ENCODE assay signal across 16 cellular contexts in genomic region chrX:77223046-77223445, GRCh38.
DNase-seq lines count a peak whose midpoint lies in the region; ATAC-seq and TF ChIP-seq lines count a peak whose summit lies in the region.
"Had no signal": no experiment of that assay in that cellular context is flagged by ENCODE, and none has a peak within 500 bp of the region (broad histone marks: within the 10 kb centered on the region; RNA-seq: fewer than 3 reads in every experiment).

No MANE protein-coding gene starts in this region.

- H3K36me3 ChIP-seq in H7 (replicated peaks; ENCODE audit: control insufficient read depth, insufficient read depth, low read length) (no peaks in the 10 kb centered on the region), mucosa of descending colon (ENCODE audit: low read depth) (no peaks in the 10 kb centered on the region)
- H3K36me3 ChIP-seq: BLaER1 had no signal

- H3K27me3 ChIP-seq in H7 (ENCODE audit: control insufficient read depth, insufficient read depth, low read length) = peaks cover 2% of the 10 kb centered on the region; the same call in 1 of the 2 replicates

- H3K4me1 Mint-ChIP-seq in WTC11 = peaks cover 7% of the 10 kb centered on the region; the same call in 1 of the 2 replicates
- H3K4me1 Mint-ChIP-seq: B cell; CD4-positive, CD25-positive, alpha-beta regulatory T cell had no signal

- no peaks in the 10 kb centered on the region for H3K36me3 Mint-ChIP-seq in WTC11
- H3K36me3 Mint-ChIP-seq: CD4-positive, CD25-positive, alpha-beta regulatory T cell; CD8-positive, alpha-beta T cell had no signal

- ATAC-seq in WTC11 (peak; percentile 36; the same call in 1 of the 2 replicates), omental fat pad (ENCODE audit: low FRiP score) (no peak), mucosa of descending colon (no peak)
- ATAC-seq: CD8-positive, alpha-beta T cell had no signal

- H3K4me3 Mint-ChIP-seq in WTC11 = no peak overlapping the region
- H3K4me3 Mint-ChIP-seq: B cell; CD4-positive, CD25-positive, alpha-beta regulatory T cell; CD8-positive, alpha-beta T cell had no signal

- no peaks in the 10 kb centered on the region for H3K4me1 ChIP-seq in mucosa of descending colon (ENCODE audit: low read depth)
- H3K4me1 ChIP-seq: BLaER1, Caco-2 had no signal

- CTCF ChIA-PET in WTC11 (lab: Charles Lee) = interaction anchor here (1.1 kb wide), 1 partner anchor 192 kb away, joined by 3 read pairs; no protein-coding TSS in a partner anchor

- POLR2A ChIA-PET in WTC11 (lab: Charles Lee) = no interaction called here

- peaks cover 52% of the 10 kb centered on the region for H3K27me3 Mint-ChIP-seq in WTC11 (ENCODE audit: low read depth)
- H3K27me3 Mint-ChIP-seq: B cell; CD4-positive, CD25-positive, alpha-beta regulatory T cell had no signal

- peaks cover 10% of the 10 kb centered on the region for H3K9me3 Mint-ChIP-seq in WTC11
- H3K9me3 Mint-ChIP-seq: CD8-positive, alpha-beta T cell had no signal

- TF ChIP-seq CTCF in WTC11 (IDR thresholded peaks at IDR 0.05) (no peak), omental fat pad (IDR thresholded peaks at IDR 0.05) (no peak), mucosa of descending colon (IDR thresholded peaks at IDR 0.05) (no peak)

- intact Hi-C loops in mucosa of descending colon (cut with DNase I, micrococcal nuclease) = no loop called here

- H3K27ac Mint-ChIP-seq in WTC11 = no peak overlapping the region
- H3K27ac Mint-ChIP-seq: B cell; CD4-positive, CD25-positive, alpha-beta regulatory T cell; CD8-positive, alpha-beta T cell had no signal

- DNase-seq in H7 (peak; percentile 2), WTC11 (ENCODE audit: low spot score) (peak; percentile 9), iPS-NIHi11 (ENCODE audit: low spot score) (peak; percentile 3), omental fat pad (ENCODE audit: low spot score) (no peak), AG20443 (ENCODE audit: low spot score) (no peak), H4 (ENCODE audit: low spot score) (no peak), mucosa of descending colon (no peak)
- DNase-seq: Caco-2; CD4-positive, CD25-positive, alpha-beta regulatory T cell; CD8-positive, alpha-beta T cell; DMS153; DND-41; GF-D8; HCEC 1CT had no signal

- no peaks in the 10 kb centered on the region for H3K9me3 ChIP-seq in mucosa of descending colon
- H3K9me3 ChIP-seq: Caco-2 had no signal

- H3K4me3 ChIP-seq in H7 (ENCODE audit: insufficient read depth, low read depth, low read length) (no peak overlapping the region), mucosa of descending colon (no peak overlapping the region)
- H3K4me3 ChIP-seq: BLaER1 had no signal

TF ChIP-seq in WTC11, 78 proteins besides CTCF, POLR2A, EP300 and RAD21:
- TF ChIP-seq IRF2 (CRISPR knock-in tag; IDR thresholded peaks at IDR 0.05; ENCODE audit: borderline replicate concordance, low read depth) (no peak), KAT7 (CRISPR knock-in tag; IDR thresholded peaks at IDR 0.05; ENCODE audit: borderline replicate concordance) (no peak), ZNF671 (CRISPR knock-in tag; IDR thresholded peaks at IDR 0.05) (no peak), NR1H2 (CRISPR knock-in tag; IDR thresholded peaks at IDR 0.05) (no peak)

Comparison
In these comparisons a context has a peak if more than half of its experiments do, and no peak if none do; other contexts are left out.
1. DNase-seq: peak in H7 (single experiment), WTC11 (single experiment) and iPS-NIHi11 (single experiment); none in omental fat pad (single experiment), AG20443 (single experiment), H4 (single experiment) and mucosa of descending colon (0 of 3).